Comparison of ENCODE assay signal across 2 cellular contexts in the genomic region with DNA sequence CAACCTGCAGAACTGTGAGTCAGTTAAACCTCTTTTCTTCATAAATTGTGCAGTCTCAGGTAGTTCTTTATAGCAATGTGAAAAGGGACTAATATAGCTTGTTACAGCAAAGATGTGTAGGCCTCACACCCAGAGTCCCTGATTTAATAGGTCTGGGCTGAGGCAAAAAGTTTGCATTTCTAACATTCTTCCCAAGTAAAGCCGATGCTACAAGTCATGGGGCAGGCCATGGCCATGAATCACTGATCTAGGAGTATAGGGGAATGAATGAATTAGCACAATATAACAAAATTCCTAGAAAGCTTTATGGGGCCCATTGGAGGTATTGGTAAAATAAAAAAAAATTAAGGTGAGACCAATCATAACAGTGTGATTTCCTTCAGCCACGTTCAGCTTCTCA.
TF ChIP-seq lines count a peak whose summit lies in the region.

No MANE protein-coding gene starts in this region.

TF ChIP-seq in WTC11, 78 proteins besides CTCF, POLR2A, EP300 and RAD21:
- TF ChIP-seq JAZF1 (CRISPR knock-in tag; IDR thresholded peaks at IDR 0.05), result no peak
- no peak for TF ChIP-seq ZNF121 (CRISPR knock-in tag; IDR thresholded peaks at IDR 0.05)
- TF ChIP-seq IRF2 (CRISPR knock-in tag; IDR thresholded peaks at IDR 0.05; ENCODE audit: borderline replicate concordance, low read depth), result no peak
- TF ChIP-seq SOX15 (CRISPR knock-in tag; IDR thresholded peaks at IDR 0.05), result no peak
- no peak for TF ChIP-seq ESRRA (CRISPR knock-in tag; IDR thresholded peaks at IDR 0.05; ENCODE audit: borderline replicate concordance)
- no peak for TF ChIP-seq NR2C2 (CRISPR knock-in tag; IDR thresholded peaks at IDR 0.05)
- TF ChIP-seq, protein P1, sequence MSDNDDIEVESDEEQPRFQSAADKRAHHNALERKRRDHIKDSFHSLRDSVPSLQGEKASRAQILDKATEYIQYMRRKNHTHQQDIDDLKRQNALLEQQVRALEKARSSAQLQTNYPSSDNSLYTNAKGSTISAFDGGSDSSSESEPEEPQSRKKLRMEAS (CRISPR knock-in tag; IDR thresholded peaks at IDR 0.05), result no peak
- TF ChIP-seq ETV6 (CRISPR knock-in tag; IDR thresholded peaks at IDR 0.05), result no peak
- TF ChIP-seq, protein P2, sequence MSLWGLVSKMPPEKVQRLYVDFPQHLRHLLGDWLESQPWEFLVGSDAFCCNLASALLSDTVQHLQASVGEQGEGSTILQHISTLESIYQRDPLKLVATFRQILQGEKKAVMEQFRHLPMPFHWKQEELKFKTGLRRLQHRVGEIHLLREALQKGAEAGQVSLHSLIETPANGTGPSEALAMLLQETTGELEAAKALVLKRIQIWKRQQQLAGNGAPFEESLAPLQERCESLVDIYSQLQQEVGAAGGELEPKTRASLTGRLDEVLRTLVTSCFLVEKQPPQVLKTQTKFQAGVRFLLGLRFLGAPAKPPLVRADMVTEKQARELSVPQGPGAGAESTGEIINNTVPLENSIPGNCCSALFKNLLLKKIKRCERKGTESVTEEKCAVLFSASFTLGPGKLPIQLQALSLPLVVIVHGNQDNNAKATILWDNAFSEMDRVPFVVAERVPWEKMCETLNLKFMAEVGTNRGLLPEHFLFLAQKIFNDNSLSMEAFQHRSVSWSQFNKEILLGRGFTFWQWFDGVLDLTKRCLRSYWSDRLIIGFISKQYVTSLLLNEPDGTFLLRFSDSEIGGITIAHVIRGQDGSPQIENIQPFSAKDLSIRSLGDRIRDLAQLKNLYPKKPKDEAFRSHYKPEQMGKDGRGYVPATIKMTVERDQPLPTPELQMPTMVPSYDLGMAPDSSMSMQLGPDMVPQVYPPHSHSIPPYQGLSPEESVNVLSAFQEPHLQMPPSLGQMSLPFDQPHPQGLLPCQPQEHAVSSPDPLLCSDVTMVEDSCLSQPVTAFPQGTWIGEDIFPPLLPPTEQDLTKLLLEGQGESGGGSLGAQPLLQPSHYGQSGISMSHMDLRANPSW (CRISPR knock-in tag; conservative IDR thresholded peaks at IDR 0.05; ENCODE audit: low read depth), result no peak
- no peak for TF ChIP-seq HMGA2 (CRISPR knock-in tag; IDR thresholded peaks at IDR 0.05)
- TF ChIP-seq, protein P3, sequence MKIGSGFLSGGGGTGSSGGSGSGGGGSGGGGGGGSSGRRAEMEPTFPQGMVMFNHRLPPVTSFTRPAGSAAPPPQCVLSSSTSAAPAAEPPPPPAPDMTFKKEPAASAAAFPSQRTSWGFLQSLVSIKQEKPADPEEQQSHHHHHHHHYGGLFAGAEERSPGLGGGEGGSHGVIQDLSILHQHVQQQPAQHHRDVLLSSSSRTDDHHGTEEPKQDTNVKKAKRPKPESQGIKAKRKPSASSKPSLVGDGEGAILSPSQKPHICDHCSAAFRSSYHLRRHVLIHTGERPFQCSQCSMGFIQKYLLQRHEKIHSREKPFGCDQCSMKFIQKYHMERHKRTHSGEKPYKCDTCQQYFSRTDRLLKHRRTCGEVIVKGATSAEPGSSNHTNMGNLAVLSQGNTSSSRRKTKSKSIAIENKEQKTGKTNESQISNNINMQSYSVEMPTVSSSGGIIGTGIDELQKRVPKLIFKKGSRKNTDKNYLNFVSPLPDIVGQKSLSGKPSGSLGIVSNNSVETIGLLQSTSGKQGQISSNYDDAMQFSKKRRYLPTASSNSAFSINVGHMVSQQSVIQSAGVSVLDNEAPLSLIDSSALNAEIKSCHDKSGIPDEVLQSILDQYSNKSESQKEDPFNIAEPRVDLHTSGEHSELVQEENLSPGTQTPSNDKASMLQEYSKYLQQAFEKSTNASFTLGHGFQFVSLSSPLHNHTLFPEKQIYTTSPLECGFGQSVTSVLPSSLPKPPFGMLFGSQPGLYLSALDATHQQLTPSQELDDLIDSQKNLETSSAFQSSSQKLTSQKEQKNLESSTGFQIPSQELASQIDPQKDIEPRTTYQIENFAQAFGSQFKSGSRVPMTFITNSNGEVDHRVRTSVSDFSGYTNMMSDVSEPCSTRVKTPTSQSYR (CRISPR knock-in tag; IDR thresholded peaks at IDR 0.05), result no peak
- TF ChIP-seq, protein P4, sequence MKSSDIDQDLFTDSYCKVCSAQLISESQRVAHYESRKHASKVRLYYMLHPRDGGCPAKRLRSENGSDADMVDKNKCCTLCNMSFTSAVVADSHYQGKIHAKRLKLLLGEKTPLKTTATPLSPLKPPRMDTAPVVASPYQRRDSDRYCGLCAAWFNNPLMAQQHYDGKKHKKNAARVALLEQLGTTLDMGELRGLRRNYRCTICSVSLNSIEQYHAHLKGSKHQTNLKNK (CRISPR knock-in tag; IDR thresholded peaks at IDR 0.05), result no peak
- no peak for TF ChIP-seq ZNF317 (CRISPR knock-in tag; IDR thresholded peaks at IDR 0.05; ENCODE audit: borderline replicate concordance, low read depth)
- no peak for TF ChIP-seq ZNF416 (CRISPR knock-in tag; IDR thresholded peaks at IDR 0.05)

TF ChIP-seq in H1, 55 proteins besides CTCF, POLR2A, EP300 and RAD21:
- TF ChIP-seq CBX8 (IDR thresholded peaks at IDR 0.05; ENCODE audit: borderline replicate concordance, low read depth, low read length) (no peak), KDM4A (IDR thresholded peaks at IDR 0.05; ENCODE audit: low read depth, low read length, severe bottlenecking) (no peak), BCL11A (IDR thresholded peaks at IDR 0.05; ENCODE audit: low read depth in 2 of 2, low read length in 2 of 2) (no peak), SP4 (IDR thresholded peaks at IDR 0.05; ENCODE audit: low read length) (no peak), JUND (IDR thresholded peaks at IDR 0.05; ENCODE audit: low read length) (no peak), SP1 (IDR thresholded peaks at IDR 0.05; ENCODE audit: low read depth, low read length) (no peak), POLR2AphosphoS5 (IDR thresholded peaks at IDR 0.05; ENCODE audit: low read depth, low read length) (no peak)
